Comparison of ENCODE assay signal across 1 cellular context in the genomic region with DNA sequence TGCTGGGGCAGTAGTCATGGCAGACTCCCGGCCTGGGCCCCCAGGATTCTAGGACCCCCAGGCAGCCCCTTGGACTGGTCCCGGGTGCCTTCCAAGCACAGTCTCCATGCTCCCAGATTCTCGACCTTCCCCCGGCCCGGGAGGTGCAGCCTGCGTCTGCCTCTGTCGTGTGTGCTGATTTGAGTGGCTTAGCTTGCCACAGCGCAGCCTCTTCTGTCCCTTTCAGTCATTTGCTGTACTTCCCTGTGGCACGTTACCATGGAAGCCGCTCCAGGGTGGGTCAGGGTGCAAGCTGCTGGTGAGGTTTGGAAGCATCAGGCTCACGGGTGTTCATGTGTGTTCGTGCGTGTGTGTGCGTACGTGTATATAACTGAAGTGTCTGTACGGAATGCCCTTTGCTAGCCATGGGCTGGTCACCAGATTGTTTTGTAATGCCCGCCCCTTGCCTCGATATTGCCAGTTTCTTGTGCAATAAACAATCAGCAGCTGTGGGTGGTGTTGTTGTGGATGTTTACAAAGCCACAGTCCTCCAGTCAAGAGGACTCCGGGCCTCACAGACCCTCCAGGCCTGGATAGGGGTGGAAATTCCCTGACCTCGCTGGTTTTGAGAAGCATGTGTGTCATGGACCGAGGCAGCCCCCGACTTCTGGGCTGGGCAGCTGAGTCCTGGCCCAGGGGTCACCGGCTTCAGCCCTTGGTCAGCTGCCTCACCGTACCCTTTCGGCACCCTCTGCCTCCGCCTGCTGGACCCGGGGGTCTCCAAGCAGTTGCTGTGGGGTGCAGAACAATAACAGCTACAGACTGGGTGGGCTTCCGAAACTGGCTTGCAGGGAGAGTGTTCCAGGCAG.
TF ChIP-seq lines count a peak whose summit lies in the region.

No MANE protein-coding gene starts in this region.

TF ChIP-seq in IMR-90, 13 proteins besides CTCF, POLR2A, EP300 and RAD21:
- TF ChIP-seq, protein P1, sequence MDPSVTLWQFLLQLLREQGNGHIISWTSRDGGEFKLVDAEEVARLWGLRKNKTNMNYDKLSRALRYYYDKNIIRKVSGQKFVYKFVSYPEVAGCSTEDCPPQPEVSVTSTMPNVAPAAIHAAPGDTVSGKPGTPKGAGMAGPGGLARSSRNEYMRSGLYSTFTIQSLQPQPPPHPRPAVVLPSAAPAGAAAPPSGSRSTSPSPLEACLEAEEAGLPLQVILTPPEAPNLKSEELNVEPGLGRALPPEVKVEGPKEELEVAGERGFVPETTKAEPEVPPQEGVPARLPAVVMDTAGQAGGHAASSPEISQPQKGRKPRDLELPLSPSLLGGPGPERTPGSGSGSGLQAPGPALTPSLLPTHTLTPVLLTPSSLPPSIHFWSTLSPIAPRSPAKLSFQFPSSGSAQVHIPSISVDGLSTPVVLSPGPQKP (IDR thresholded peaks at IDR 0.05; ENCODE audit: borderline replicate concordance, low read depth, low read length), result no peak
- no peak for TF ChIP-seq RFX5 (IDR thresholded peaks at IDR 0.05; ENCODE audit: low read depth, low read length)
- no peak for TF ChIP-seq SMC3 (IDR thresholded peaks at IDR 0.05; ENCODE audit: low read depth, low read length)
